1 cellular context compared by ENCODE assay signal in genomic region chr16:425082-425718, GRCh38.
A peak's percentile ranks its signal among the peaks of the same experiment; 100 is the strongest.
TF ChIP-seq lines count a peak whose summit lies in the region.

TSS of gene RAB11FIP3 (plus strand) at chr16:425649. CDS start at chr16:426007, 358 bp downstream.

TF ChIP-seq in WTC11, 78 proteins besides CTCF, POLR2A, EP300 and RAD21 (continued from another document and continues in another):
- TF ChIP-seq GTF2I (CRISPR knock-in tag; conservative IDR thresholded peaks at IDR 0.05): no peak
- TF ChIP-seq SMAD3 (CRISPR knock-in tag; IDR thresholded peaks at IDR 0.05; ENCODE audit: borderline replicate concordance): 0 out of 2 replicates have a peak, but pooled peaks have one; percentile 17
- 0 out of 2 replicates have a peak, but pooled peaks have one; percentile 17 for TF ChIP-seq ZNF121 (CRISPR knock-in tag; IDR thresholded peaks at IDR 0.05)
- no peak for TF ChIP-seq ZNF263 (CRISPR knock-in tag; IDR thresholded peaks at IDR 0.05; ENCODE audit: low read depth)
- TF ChIP-seq AFF4 (CRISPR knock-in tag; IDR thresholded peaks at IDR 0.05; ENCODE audit: borderline replicate concordance): no peak
- TF ChIP-seq ATF3 (CRISPR knock-in tag; conservative IDR thresholded peaks at IDR 0.05): no peak
- TF ChIP-seq FOXJ3 (CRISPR knock-in tag; IDR thresholded peaks at IDR 0.05; ENCODE audit: borderline replicate concordance): no peak
- no peak for TF ChIP-seq SMAD4 (CRISPR knock-in tag; IDR thresholded peaks at IDR 0.05)
- no peak for TF ChIP-seq ZNF219 (CRISPR knock-in tag; IDR thresholded peaks at IDR 0.05; ENCODE audit: borderline replicate concordance)
- 0 out of 2 replicates have a peak, but pooled peaks have one; percentile 58 for TF ChIP-seq JUN (CRISPR knock-in tag; IDR thresholded peaks at IDR 0.05)
- no peak for TF ChIP-seq STAT6 (CRISPR knock-in tag; conservative IDR thresholded peaks at IDR 0.05; ENCODE audit: low read depth)
- no peak for TF ChIP-seq TP53 (CRISPR knock-in tag; IDR thresholded peaks at IDR 0.05)
- TF ChIP-seq GABPB1 (CRISPR knock-in tag; IDR thresholded peaks at IDR 0.05): 0 out of 2 replicates have a peak, but pooled peaks have one; percentile 27
- TF ChIP-seq FOXK1 (CRISPR knock-in tag; IDR thresholded peaks at IDR 0.05): 0 out of 2 replicates have a peak, but pooled peaks have one; percentile 54
- no peak for TF ChIP-seq MXD4 (CRISPR knock-in tag; IDR thresholded peaks at IDR 0.05; ENCODE audit: borderline replicate concordance)
- no peak for TF ChIP-seq TEAD4 (CRISPR knock-in tag; IDR thresholded peaks at IDR 0.05)
- TF ChIP-seq IRF1 (CRISPR knock-in tag; IDR thresholded peaks at IDR 0.05): no peak
- TF ChIP-seq ZNF423 (CRISPR knock-in tag; IDR thresholded peaks at IDR 0.05): no peak
- TF ChIP-seq ETV6 (CRISPR knock-in tag; IDR thresholded peaks at IDR 0.05): 0 out of 2 replicates have a peak, but pooled peaks have one; percentile 66
- no peak for TF ChIP-seq MYBL2 (CRISPR knock-in tag; IDR thresholded peaks at IDR 0.05)
- no peak for TF ChIP-seq ZNF671 (CRISPR knock-in tag; IDR thresholded peaks at IDR 0.05)
- TF ChIP-seq CREB1 (CRISPR knock-in tag; IDR thresholded peaks at IDR 0.05): 0 out of 2 replicates have a peak, but pooled peaks have one; percentile 38
- TF ChIP-seq AR (CRISPR knock-in tag; IDR thresholded peaks at IDR 0.05): no peak
- TF ChIP-seq USF2 (CRISPR knock-in tag; IDR thresholded peaks at IDR 0.05): 0 out of 2 replicates have a peak, but pooled peaks have one; percentile 5
- no peak for TF ChIP-seq MLX (CRISPR knock-in tag; IDR thresholded peaks at IDR 0.05)
- 0 out of 2 replicates have a peak, but pooled peaks have one; percentile 50 for TF ChIP-seq E2F5 (CRISPR knock-in tag; IDR thresholded peaks at IDR 0.05)
- TF ChIP-seq ZSCAN18 (CRISPR knock-in tag; IDR thresholded peaks at IDR 0.05): no peak
- no peak for TF ChIP-seq ZNF512 (CRISPR knock-in tag; IDR thresholded peaks at IDR 0.05; ENCODE audit: borderline replicate concordance)
- TF ChIP-seq ESRRA (CRISPR knock-in tag; IDR thresholded peaks at IDR 0.05; ENCODE audit: borderline replicate concordance): no peak
- peak; percentile 65; the same call in 1 of the 2 replicates for TF ChIP-seq CREM (CRISPR knock-in tag; IDR thresholded peaks at IDR 0.05)
- TF ChIP-seq ZNF396 (CRISPR knock-in tag; IDR thresholded peaks at IDR 0.05; ENCODE audit: borderline replicate concordance): no peak
- no peak for TF ChIP-seq ZBTB21 (CRISPR knock-in tag; IDR thresholded peaks at IDR 0.05; ENCODE audit: borderline replicate concordance)
- TF ChIP-seq RELA (CRISPR knock-in tag; IDR thresholded peaks at IDR 0.05; ENCODE audit: borderline replicate concordance): no peak
- no peak for TF ChIP-seq GRHL2 (CRISPR knock-in tag; IDR thresholded peaks at IDR 0.05; ENCODE audit: insufficient replicate concordance, severe bottlenecking)
- TF ChIP-seq ZNF281 (CRISPR knock-in tag; IDR thresholded peaks at IDR 0.05): 0 out of 2 replicates have a peak, but pooled peaks have one; percentile 35
- no peak for TF ChIP-seq PRRX2 (CRISPR knock-in tag; IDR thresholded peaks at IDR 0.05)
- TF ChIP-seq CDX4 (CRISPR knock-in tag; IDR thresholded peaks at IDR 0.05; ENCODE audit: borderline replicate concordance): no peak
- TF ChIP-seq RORB (CRISPR knock-in tag; IDR thresholded peaks at IDR 0.05): no peak
